ENCODE assay signal across 9 cellular contexts in genomic region chr2:71614976-71615768, GRCh38.
DNase-seq lines count a peak whose midpoint lies in the region; ATAC-seq and TF ChIP-seq lines count a peak whose summit lies in the region.
"Had no signal": no experiment of that assay in that cellular context is flagged by ENCODE, and none has a peak within 500 bp of the region (broad histone marks: within the 10 kb centered on the region; RNA-seq: fewer than 3 reads in every experiment).

No MANE protein-coding gene starts in this region.

- H3K27ac ChIP-seq in adrenal gland: peak overlapping the region in 4 of 5 donors; percentile 51 to 85 (median 68)

- no peak overlapping the region for H3K4me3 ChIP-seq in AG09309 (ENCODE audit: control insufficient read depth, low read depth, low read length)
- no peak overlapping the region for H3K4me3 ChIP-seq in adrenal gland

- no peaks in the 10 kb centered on the region for H3K27me3 Mint-ChIP-seq in osteocyte (ENCODE audit: unreplicated experiment)
- peaks cover 5% of the 10 kb centered on the region for H3K27me3 Mint-ChIP-seq in glutamatergic neuron (ENCODE audit: unreplicated experiment)
- H3K27me3 Mint-ChIP-seq in activated T-helper 1 cell treated with anti-CD3 and anti-CD28 coated beads, Interleukin-12 subunit alpha, Interleukin-12 subunit beta, Interleukin-2, Interleukin-4 antibody, amounts not matched to agents 30 ng/mL and 10 ng/mL and 1 ng/mL, durations not matched to agents 14 hours and 24 hours and 36 hours (ENCODE audit: insufficient read depth): no peaks in the 10 kb centered on the region

- H3K36me3 ChIP-seq in adrenal gland (replicated peaks in 1 of 2): no peaks in the 10 kb centered on the region

- no peaks in the 10 kb centered on the region for H3K9me3 ChIP-seq in adrenal gland (replicated peaks in 1 of 3)

- H3K4me3 Mint-ChIP-seq in osteocyte (ENCODE audit: unreplicated experiment) (no peak overlapping the region), glutamatergic neuron (ENCODE audit: unreplicated experiment) (no peak overlapping the region)
- no peak overlapping the region for H3K4me3 Mint-ChIP-seq in activated T-helper 1 cell treated with anti-CD3 and anti-CD28 coated beads, Interleukin-12 subunit alpha, Interleukin-12 subunit beta, Interleukin-2, Interleukin-4 antibody, amounts not matched to agents 30 ng/mL and 10 ng/mL and 1 ng/mL, durations not matched to agents 14 hours and 24 hours and 36 hours
- H3K4me3 Mint-ChIP-seq: CD4-positive, alpha-beta memory T cell had no signal

- no peak for TF ChIP-seq CTCF in AG09309 (IDR thresholded peaks at IDR 0.05; ENCODE audit: control insufficient read depth, insufficient read depth, low read depth, low read length, missing control alignments)
- TF ChIP-seq CTCF in adrenal gland (IDR thresholded peaks at IDR 0.05): peak in 2 of 6 experiments; percentile 13 to 20
- no peak for TF ChIP-seq CTCF in osteocyte (IDR thresholded peaks at IDR 0.05)
- TF ChIP-seq CTCF in glutamatergic neuron (IDR thresholded peaks at IDR 0.05; ENCODE audit: partially characterized antibody, unreplicated experiment): no peak

- 25 to 34% (median 27%) methylated on average over 7 to 9 of the region's 9 CpGs for WGBS in adrenal gland, 4 donors

- H3K27ac Mint-ChIP-seq in osteocyte (ENCODE audit: unreplicated experiment): peak overlapping the region; percentile 28
- no peak overlapping the region for H3K27ac Mint-ChIP-seq in glutamatergic neuron (ENCODE audit: unreplicated experiment)
- no peak overlapping the region for H3K27ac Mint-ChIP-seq in activated T-helper 1 cell treated with anti-CD3 and anti-CD28 coated beads, Interleukin-12 subunit alpha, Interleukin-12 subunit beta, Interleukin-2, Interleukin-4 antibody, amounts not matched to agents 30 ng/mL and 10 ng/mL and 1 ng/mL, durations not matched to agents 14 hours and 24 hours and 36 hours

- ATAC-seq in Right ventricle myocardium superior (ENCODE audit: poor library complexity): peak; percentile 96

- H3K27me3 ChIP-seq in adrenal gland: no peaks in the 10 kb centered on the region

- H3K4me1 Mint-ChIP-seq in osteocyte (ENCODE audit: unreplicated experiment) (peaks cover 7% of the 10 kb centered on the region), glutamatergic neuron (ENCODE audit: low read depth, unreplicated experiment) (peaks cover 2% of the 10 kb centered on the region)
- no peaks in the 10 kb centered on the region for H3K4me1 Mint-ChIP-seq in activated T-helper 1 cell treated with anti-CD3 and anti-CD28 coated beads, Interleukin-12 subunit alpha, Interleukin-12 subunit beta, Interleukin-2, Interleukin-4 antibody, amounts not matched to agents 30 ng/mL and 10 ng/mL and 1 ng/mL, durations not matched to agents 14 hours and 24 hours and 36 hours (ENCODE audit: low read depth)
- H3K4me1 Mint-ChIP-seq: CD4-positive, alpha-beta memory T cell had no signal

- no peaks in the 10 kb centered on the region for H3K9me3 Mint-ChIP-seq in osteocyte (ENCODE audit: unreplicated experiment)
- H3K9me3 Mint-ChIP-seq in glutamatergic neuron (ENCODE audit: unreplicated experiment): peaks cover 4% of the 10 kb centered on the region
- no peaks in the 10 kb centered on the region for H3K9me3 Mint-ChIP-seq in activated T-helper 1 cell treated with anti-CD3 and anti-CD28 coated beads, Interleukin-12 subunit alpha, Interleukin-12 subunit beta, Interleukin-2, Interleukin-4 antibody, amounts not matched to agents 30 ng/mL and 10 ng/mL and 1 ng/mL, durations not matched to agents 14 hours and 24 hours and 36 hours
- H3K9me3 Mint-ChIP-seq: CD4-positive, alpha-beta memory T cell had no signal

- TF ChIP-seq POLR2A in adrenal gland (IDR thresholded peaks at IDR 0.05): peak in 1 of 2 donors; percentile 19

- H3K36me3 Mint-ChIP-seq in osteocyte (ENCODE audit: unreplicated experiment): peaks cover 3% of the 10 kb centered on the region
- no peaks in the 10 kb centered on the region for H3K36me3 Mint-ChIP-seq in glutamatergic neuron (ENCODE audit: unreplicated experiment)
- H3K36me3 Mint-ChIP-seq in activated T-helper 1 cell treated with anti-CD3 and anti-CD28 coated beads, Interleukin-12 subunit alpha, Interleukin-12 subunit beta, Interleukin-2, Interleukin-4 antibody, amounts not matched to agents 30 ng/mL and 10 ng/mL and 1 ng/mL, durations not matched to agents 14 hours and 24 hours and 36 hours (ENCODE audit: low read depth): no peaks in the 10 kb centered on the region
- H3K36me3 Mint-ChIP-seq: CD4-positive, alpha-beta memory T cell had no signal

- peaks cover 19 to 30% of the 10 kb centered on the region in 2 donors for H3K4me1 ChIP-seq in adrenal gland (replicated peaks in 1 of 2)

- intact Hi-C loops in adrenal gland (cut with DNase I): loop anchor here in 1 of 2 donors (5.0 kb wide), 1 partner anchor 182 kb away; no protein-coding TSS in a partner anchor
- intact Hi-C loops in Right ventricle myocardium superior (cut with DNase I): loop anchor here (5.0 to 10.0 kb wide), 2 partner anchors 187 to 530 kb away; partner anchors contain the start of gene CYP26B1
- intact Hi-C loops in activated T-helper 1 cell treated with anti-CD3 and anti-CD28 coated beads, Interleukin-12 subunit alpha, Interleukin-12 subunit beta, Interleukin-2, Interleukin-4 antibody, amounts not matched to agents 30 ng/mL and 10 ng/mL and 1 ng/mL, durations not matched to agents 14 hours and 24 hours and 36 hours (cut with micrococcal nuclease): no loop called here

- DNase-seq in AG09309 (ENCODE audit: low read depth) (peak; percentile 27), adrenal gland (peak; percentile 60 to 87 (median 80)), Right ventricle myocardium superior (peak; percentile 95), osteocyte (ENCODE audit: extremely low spot score, unreplicated experiment) (peak; percentile 66), UCSD-AML1 (lab: John Stamatoyannopoulos, UW; ENCODE audit: unreplicated experiment) (no peak), glutamatergic neuron (no peak), COLO829 (ENCODE audit: low spot score) (no peak)
- DNase-seq in activated T-helper 1 cell treated with anti-CD3 and anti-CD28 coated beads, Interleukin-12 subunit alpha, Interleukin-12 subunit beta, Interleukin-2, Interleukin-4 antibody, amounts not matched to agents 30 ng/mL and 10 ng/mL and 1 ng/mL, durations not matched to agents 14 hours and 24 hours and 36 hours (ENCODE audit: low spot score): no peak
- DNase-seq: CD4-positive, alpha-beta memory T cell had no signal

Comparison
In these comparisons a context has a peak if more than half of its experiments do, and no peak if none do; other contexts are left out.
1. DNase-seq: peak in AG09309 (single experiment), adrenal gland (7 of 7), Right ventricle myocardium superior (single experiment) and osteocyte (single experiment); none in UCSD-AML1 (single experiment), glutamatergic neuron (single experiment), COLO829 (single experiment) and activated T-helper 1 cell treated with anti-CD3 and anti-CD28 coated beads, Interleukin-12 subunit alpha, Interleukin-12 subunit beta, Interleukin-2, Interleukin-4 antibody, amounts not matched to agents 30 ng/mL and 10 ng/mL and 1 ng/mL, durations not matched to agents 14 hours and 24 hours and 36 hours (single experiment).